1 cellular context compared by ENCODE assay signal in the genomic region with DNA sequence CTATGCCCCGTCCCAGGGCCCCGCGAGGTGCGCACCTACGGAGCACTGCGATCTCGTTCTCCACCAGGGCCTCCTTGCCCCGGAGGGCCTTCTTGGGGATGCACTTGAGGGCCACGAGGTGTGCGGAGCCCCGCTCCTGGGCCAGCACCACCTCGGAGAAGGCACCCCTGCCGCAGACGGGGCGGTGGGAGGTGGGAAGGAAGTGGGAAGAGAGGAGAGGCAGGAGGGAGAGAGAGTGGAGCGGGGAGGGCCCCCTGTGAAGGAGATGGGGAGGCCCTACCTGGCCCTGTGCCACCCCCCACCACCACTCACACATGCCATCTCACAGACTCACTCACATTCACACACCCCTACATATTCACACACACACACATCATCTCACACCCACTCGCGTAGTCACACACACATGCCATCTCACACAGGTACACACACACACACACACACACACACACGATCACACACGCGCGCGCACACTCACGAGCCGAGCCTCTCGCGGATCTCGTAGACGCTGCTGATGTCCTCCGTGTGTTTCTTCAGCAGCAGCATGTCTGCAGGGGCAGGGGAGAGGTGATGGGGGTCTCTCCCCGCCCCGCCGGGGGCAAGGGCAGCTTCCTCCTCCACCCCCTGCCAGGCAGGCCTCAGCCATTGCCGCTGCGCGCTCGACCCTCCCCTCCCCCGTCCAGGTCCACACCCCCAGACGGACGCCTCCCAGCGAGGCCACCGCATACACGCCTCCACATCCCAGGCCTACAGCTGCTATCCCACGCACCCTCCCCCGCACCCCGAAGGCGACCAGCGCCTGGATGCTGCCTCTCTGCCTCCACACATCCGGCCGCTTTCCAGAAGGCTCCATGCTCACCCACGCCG.
TF ChIP-seq lines count a peak whose summit lies in the region.

No MANE protein-coding gene starts in this region.

TF ChIP-seq in HEK293, 187 proteins besides CTCF, POLR2A, EP300 and RAD21 (continued from another document and continues in another):
- TF ChIP-seq ZBTB49 (tag by site-specific recombination; IDR thresholded peaks at IDR 0.05; ENCODE audit: low read depth) (no peak), ZSCAN30 (tag by site-specific recombination; IDR thresholded peaks at IDR 0.05) (no peak), ZNF426 (tag by site-specific recombination; IDR thresholded peaks at IDR 0.05) (no peak), ZNF658 (tag by site-specific recombination; IDR thresholded peaks at IDR 0.05) (no peak), ZNF140 (tag by site-specific recombination; IDR thresholded peaks at IDR 0.05) (no peak), ZNF48 (tag by site-specific recombination; IDR thresholded peaks at IDR 0.05) (no peak), ZFP3 (tag by site-specific recombination; IDR thresholded peaks at IDR 0.05; ENCODE audit: low read depth) (no peak), ZNF366 (tag by site-specific recombination; conservative IDR thresholded peaks at IDR 0.05) (no peak), ZNF362 (tag by site-specific recombination; IDR thresholded peaks at IDR 0.05) (no peak), ZBTB8A (tag by site-specific recombination; IDR thresholded peaks at IDR 0.05) (no peak), SALL2 (tag by site-specific recombination; IDR thresholded peaks at IDR 0.05; ENCODE audit: borderline replicate concordance) (0 out of 2 replicates have a peak, but pooled peaks have one; percentile 42), ZNF843 (tag by site-specific recombination; IDR thresholded peaks at IDR 0.05) (no peak), ZEB2 (tag by site-specific recombination; IDR thresholded peaks at IDR 0.05) (no peak), KLF1 (tag by site-specific recombination; IDR thresholded peaks at IDR 0.05) (no peak), SP2 (tag by site-specific recombination; IDR thresholded peaks at IDR 0.05) (peak; percentile 13; the same call in 1 of the 2 replicates), SETDB1 (IDR thresholded peaks at IDR 0.05; ENCODE audit: insufficient read length, low read length) (no peak), ZNF701 (tag by site-specific recombination; IDR thresholded peaks at IDR 0.05) (no peak), ZNF791 (tag by site-specific recombination; IDR thresholded peaks at IDR 0.05) (no peak), ZNF629 (tag by site-specific recombination; IDR thresholded peaks at IDR 0.05) (no peak), PATZ1 (tag by site-specific recombination; IDR thresholded peaks at IDR 0.05) (peak; percentile 49; the same call in 1 of the 2 replicates), RBAK (tag by site-specific recombination; IDR thresholded peaks at IDR 0.05) (no peak), ZNF548 (tag by site-specific recombination; IDR thresholded peaks at IDR 0.05) (no peak), ZNF354C (tag by site-specific recombination; IDR thresholded peaks at IDR 0.05; ENCODE audit: borderline replicate concordance, low read depth) (no peak), ZNF280D (tag by site-specific recombination; IDR thresholded peaks at IDR 0.05) (no peak), ZNF423 (tag by site-specific recombination; IDR thresholded peaks at IDR 0.05) (no peak), GFI1B (tag by site-specific recombination; IDR thresholded peaks at IDR 0.05) (no peak), GLI4 (tag by site-specific recombination; IDR thresholded peaks at IDR 0.05) (no peak), ZNF785 (tag by site-specific recombination; IDR thresholded peaks at IDR 0.05) (no peak), ZNF138 (tag by site-specific recombination; IDR thresholded peaks at IDR 0.05; ENCODE audit: borderline replicate concordance) (no peak), ZNF175 (tag by site-specific recombination; IDR thresholded peaks at IDR 0.05) (no peak), REST (tag by site-specific recombination; IDR thresholded peaks at IDR 0.05) (no peak), BCL6B (tag by site-specific recombination; IDR thresholded peaks at IDR 0.05) (no peak), OSR2 (tag by site-specific recombination; IDR thresholded peaks at IDR 0.05) (no peak), GLI2 (tag by site-specific recombination; IDR thresholded peaks at IDR 0.05; ENCODE audit: borderline replicate concordance, low read depth) (no peak)
- TF ChIP-seq, protein P1, sequence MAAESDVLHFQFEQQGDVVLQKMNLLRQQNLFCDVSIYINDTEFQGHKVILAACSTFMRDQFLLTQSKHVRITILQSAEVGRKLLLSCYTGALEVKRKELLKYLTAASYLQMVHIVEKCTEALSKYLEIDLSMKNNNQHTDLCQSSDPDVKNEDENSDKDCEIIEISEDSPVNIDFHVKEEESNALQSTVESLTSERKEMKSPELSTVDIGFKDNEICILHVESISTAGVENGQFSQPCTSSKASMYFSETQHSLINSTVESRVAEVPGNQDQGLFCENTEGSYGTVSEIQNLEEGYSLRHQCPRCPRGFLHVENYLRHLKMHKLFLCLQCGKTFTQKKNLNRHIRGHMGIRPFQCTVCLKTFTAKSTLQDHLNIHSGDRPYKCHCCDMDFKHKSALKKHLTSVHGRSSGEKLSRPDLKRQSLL (tag by site-specific recombination; IDR thresholded peaks at IDR 0.05): no peak
- TF ChIP-seq, protein P2, sequence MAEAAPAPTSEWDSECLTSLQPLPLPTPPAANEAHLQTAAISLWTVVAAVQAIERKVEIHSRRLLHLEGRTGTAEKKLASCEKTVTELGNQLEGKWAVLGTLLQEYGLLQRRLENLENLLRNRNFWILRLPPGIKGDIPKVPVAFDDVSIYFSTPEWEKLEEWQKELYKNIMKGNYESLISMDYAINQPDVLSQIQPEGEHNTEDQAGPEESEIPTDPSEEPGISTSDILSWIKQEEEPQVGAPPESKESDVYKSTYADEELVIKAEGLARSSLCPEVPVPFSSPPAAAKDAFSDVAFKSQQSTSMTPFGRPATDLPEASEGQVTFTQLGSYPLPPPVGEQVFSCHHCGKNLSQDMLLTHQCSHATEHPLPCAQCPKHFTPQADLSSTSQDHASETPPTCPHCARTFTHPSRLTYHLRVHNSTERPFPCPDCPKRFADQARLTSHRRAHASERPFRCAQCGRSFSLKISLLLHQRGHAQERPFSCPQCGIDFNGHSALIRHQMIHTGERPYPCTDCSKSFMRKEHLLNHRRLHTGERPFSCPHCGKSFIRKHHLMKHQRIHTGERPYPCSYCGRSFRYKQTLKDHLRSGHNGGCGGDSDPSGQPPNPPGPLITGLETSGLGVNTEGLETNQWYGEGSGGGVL (tag by site-specific recombination; IDR thresholded peaks at IDR 0.05): peak; percentile 55
- TF ChIP-seq, protein P3, sequence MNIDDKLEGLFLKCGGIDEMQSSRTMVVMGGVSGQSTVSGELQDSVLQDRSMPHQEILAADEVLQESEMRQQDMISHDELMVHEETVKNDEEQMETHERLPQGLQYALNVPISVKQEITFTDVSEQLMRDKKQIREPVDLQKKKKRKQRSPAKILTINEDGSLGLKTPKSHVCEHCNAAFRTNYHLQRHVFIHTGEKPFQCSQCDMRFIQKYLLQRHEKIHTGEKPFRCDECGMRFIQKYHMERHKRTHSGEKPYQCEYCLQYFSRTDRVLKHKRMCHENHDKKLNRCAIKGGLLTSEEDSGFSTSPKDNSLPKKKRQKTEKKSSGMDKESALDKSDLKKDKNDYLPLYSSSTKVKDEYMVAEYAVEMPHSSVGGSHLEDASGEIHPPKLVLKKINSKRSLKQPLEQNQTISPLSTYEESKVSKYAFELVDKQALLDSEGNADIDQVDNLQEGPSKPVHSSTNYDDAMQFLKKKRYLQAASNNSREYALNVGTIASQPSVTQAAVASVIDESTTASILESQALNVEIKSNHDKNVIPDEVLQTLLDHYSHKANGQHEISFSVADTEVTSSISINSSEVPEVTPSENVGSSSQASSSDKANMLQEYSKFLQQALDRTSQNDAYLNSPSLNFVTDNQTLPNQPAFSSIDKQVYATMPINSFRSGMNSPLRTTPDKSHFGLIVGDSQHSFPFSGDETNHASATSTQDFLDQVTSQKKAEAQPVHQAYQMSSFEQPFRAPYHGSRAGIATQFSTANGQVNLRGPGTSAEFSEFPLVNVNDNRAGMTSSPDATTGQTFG (tag by site-specific recombination; IDR thresholded peaks at IDR 0.05; ENCODE audit: borderline replicate concordance): no peak
